Comparison of ENCODE assay signal across 39 cellular contexts in genomic region chr10:96281444-96282029, GRCh38. TPM values are rescaled to one million over a fixed set of nuclear protein-coding genes. Genes with fewer than 3 reads are reported as not detected.
"Had no signal": no experiment of that assay in that cellular context is flagged by ENCODE, and none has a peak within 500 bp of the region (broad histone marks: within the 10 kb centered on the region; RNA-seq: fewer than 3 reads in every experiment).

No MANE protein-coding gene starts in this region.

- H3K36me3 Mint-ChIP-seq: activated CD4-positive, alpha-beta memory T cell treated with anti-CD3 and anti-CD28 coated beads for 36 hours; activated naive CD4-positive, alpha-beta T cell treated with anti-CD3 and anti-CD28 coated beads, Interleukin-2, amount 50 U/mL, for 72 hours had no signal

- H3K27me3 Mint-ChIP-seq: activated B cell treated with CpG ODN at 0.5 μM for 24 hours had no signal

- H3K27me3 ChIP-seq: adrenal gland, body of pancreas, breast epithelium, MG63, Peyer's patch had no signal

- H3K27ac ChIP-seq: adrenal gland, body of pancreas, breast epithelium, Peyer's patch, VCaP had no signal

- H3K27ac Mint-ChIP-seq: activated CD4-positive, alpha-beta memory T cell treated with anti-CD3 and anti-CD28 coated beads for 36 hours; activated naive CD4-positive, alpha-beta T cell treated with anti-CD3 and anti-CD28 coated beads for 36 hours; activated naive CD4-positive, alpha-beta T cell treated with anti-CD3 and anti-CD28 coated beads, Interleukin-2, amount 50 U/mL, for 72 hours; activated T-helper 1 cell treated with anti-CD3 and anti-CD28 coated beads, Interleukin-12 subunit alpha, Interleukin-12 subunit beta, Interleukin-2, Interleukin-4 antibody, amounts not matched to agents 30 ng/mL and 10 ng/mL and 1 ng/mL, durations not matched to agents 14 hours and 24 hours and 36 hours had no signal

- ATAC-seq: activated naive CD4-positive, alpha-beta T cell treated with anti-CD3 and anti-CD28 coated beads, Interleukin-2, amount 50 U/mL, for 72 hours; activated T-cell treated with anti-CD3 and anti-CD28 coated beads, Interleukin-2, amount 50 U/mL, for 4 hours; body of pancreas; PC-3 had no signal

- H3K4me1 ChIP-seq: adrenal gland, breast epithelium had no signal

- FAIRE-seq: astrocyte had no signal

- H3K4me3 Mint-ChIP-seq: activated B cell treated with CpG ODN at 0.5 μM for 24 hours; activated CD4-positive, alpha-beta memory T cell treated with anti-CD3 and anti-CD28 coated beads for 36 hours; activated naive CD4-positive, alpha-beta T cell treated with anti-CD3 and anti-CD28 coated beads for 36 hours; activated T-cell treated with anti-CD3 and anti-CD28 coated beads, Interleukin-2, amount 50 U/mL, for 4 hours; activated T-helper 1 cell treated with anti-CD3 and anti-CD28 coated beads, Interleukin-12 subunit alpha, Interleukin-12 subunit beta, Interleukin-2, Interleukin-4 antibody, amounts not matched to agents 30 ng/mL and 10 ng/mL and 1 ng/mL, durations not matched to agents 14 hours and 24 hours and 36 hours had no signal

- H3K9me3 Mint-ChIP-seq: activated B cell treated with CpG ODN at 0.5 μM for 24 hours; activated CD4-positive, alpha-beta memory T cell treated with anti-CD3 and anti-CD28 coated beads for 36 hours; activated naive CD4-positive, alpha-beta T cell treated with anti-CD3 and anti-CD28 coated beads for 36 hours; activated naive CD4-positive, alpha-beta T cell treated with anti-CD3 and anti-CD28 coated beads, Interleukin-2, amount 50 U/mL, for 72 hours; activated T-cell treated with anti-CD3 and anti-CD28 coated beads, Interleukin-2, amount 50 U/mL, for 4 hours; activated T-helper 1 cell treated with anti-CD3 and anti-CD28 coated beads, Interleukin-12 subunit alpha, Interleukin-12 subunit beta, Interleukin-2, Interleukin-4 antibody, amounts not matched to agents 30 ng/mL and 10 ng/mL and 1 ng/mL, durations not matched to agents 14 hours and 24 hours and 36 hours had no signal

- H3K4me3 ChIP-seq: adrenal gland, body of pancreas, breast epithelium, MG63, Peyer's patch had no signal

- H3K9me3 ChIP-seq: adrenal gland, body of pancreas, breast epithelium, MG63, Peyer's patch had no signal

- DNase-seq: activated B cell treated with CpG ODN at 0.5 μM for 24 hours; activated CD4-positive, alpha-beta memory T cell treated with anti-CD3 and anti-CD28 coated beads for 36 hours; activated CD4-positive, alpha-beta T cell treated with anti-CD3 and anti-CD28 coated beads for 4 hours; activated CD4-positive, alpha-beta T cell treated with anti-CD3 and anti-CD28 coated beads, Interleukin-2, amount 50 U/mL, for 1 hour; activated CD4-positive, CD25-positive, alpha-beta regulatory T cell treated with anti-CD3 and anti-CD28 coated beads, Interleukin-2, amount 50 U/mL, for 72 hours; activated CD8-positive, alpha-beta memory T cell treated with anti-CD3 and anti-CD28 coated beads, Interleukin-2, amount 50 U/mL, for 4 hours; activated gamma-delta T cell treated with Interleukin-2 at 50 U/mL for 16 hours; activated naive CD4-positive, alpha-beta T cell treated with anti-CD3 and anti-CD28 coated beads for 36 hours; activated T-cell treated with anti-CD3 and anti-CD28 coated beads for 4 hours; activated T-cell treated with anti-CD3 and anti-CD28 coated beads, Interleukin-2, amount 50 U/mL, for 4 hours; adrenal gland; body of pancreas; caudate nucleus; Kasumi-1; MG63; MV-4-11; NCI-H1092; NCI-H1436 treated with DMSO at 0.1 percent for 48 hours; NCI-H187; NCI-H2029 treated with DMSO at 0.1 percent for 48 hours; NCI-H2107; NCI-H2171; NCI-H510A; NCI-H526; NCI-H748 treated with DMSO at 0.1 percent for 48 hours; NK-92 treated with Interleukin-12 subunit alpha and Interleukin-12 subunit beta, amount 100 ng/mL, for 24 hours; Peyer's patch; Right ventricle myocardium superior; RPMI8226; SW 1271; T-helper 1 cell; T-helper 2 cell; T-helper 9 cell had no signal

- H3K36me3 ChIP-seq: adrenal gland, breast epithelium, MG63, Peyer's patch had no signal

RNA-seq across cellular contexts. Expression of gene BLNK, which starts 10.2 kb away (rescaled TPM):
- total RNA-seq: activated CD4-positive, alpha-beta memory T cell treated with anti-CD3 and anti-CD28 coated beads for 36 hours; activated naive CD4-positive, alpha-beta T cell treated with anti-CD3 and anti-CD28 coated beads for 36 hours; activated naive CD4-positive, alpha-beta T cell treated with anti-CD3 and anti-CD28 coated beads, Interleukin-2, amount 50 U/mL, for 72 hours; activated T-helper 1 cell treated with anti-CD3 and anti-CD28 coated beads, Interleukin-12 subunit alpha, Interleukin-12 subunit beta, Interleukin-2, Interleukin-4 antibody, amounts not matched to agents 30 ng/mL and 10 ng/mL and 1 ng/mL, durations not matched to agents 14 hours and 24 hours and 36 hours; astrocyte; PC-3 had no signal

RNA-seq across cellular contexts. Expression of gene DNTT, which starts 22.7 kb away (rescaled TPM):
- total RNA-seq: activated CD4-positive, alpha-beta memory T cell treated with anti-CD3 and anti-CD28 coated beads for 36 hours; activated T-cell treated with anti-CD3 and anti-CD28 coated beads, Interleukin-2, amount 50 U/mL, for 4 hours; activated T-helper 1 cell treated with anti-CD3 and anti-CD28 coated beads, Interleukin-12 subunit alpha, Interleukin-12 subunit beta, Interleukin-2, Interleukin-4 antibody, amounts not matched to agents 30 ng/mL and 10 ng/mL and 1 ng/mL, durations not matched to agents 14 hours and 24 hours and 36 hours; adrenal gland; astrocyte; body of pancreas; breast epithelium; PC-3; Peyer's patch; Right ventricle myocardium superior had no signal
- polyA plus RNA-seq: adrenal gland had no signal
